30 cellular contexts compared by ENCODE assay signal in genomic region chr5:62681117-62681850, GRCh38.
"Had no signal": no experiment of that assay in that cellular context is flagged by ENCODE, and none has a peak within 500 bp of the region (broad histone marks: within the 10 kb centered on the region; RNA-seq: fewer than 3 reads in every experiment).

No MANE protein-coding gene starts in this region.

- H3K4me3 ChIP-seq: left ventricle myocardium inferior, lung, neural progenitor cell, prostate gland, smooth muscle cell, testis, thyroid gland, transverse colon, upper lobe of left lung, vagina had no signal

- H3K4me2 ChIP-seq: neural progenitor cell, smooth muscle cell had no signal

- H3K27me3 ChIP-seq: neural progenitor cell, neutrophil, testis, thyroid gland, transverse colon, upper lobe of left lung, vagina had no signal

- H3K27ac ChIP-seq: left ventricle myocardium inferior, neural progenitor cell, neutrophil, parathyroid adenoma, prostate gland, testis, thyroid gland, transverse colon, upper lobe of left lung, vagina had no signal

- ATAC-seq: natural killer cell; stimulated activated memory B cell treated with anti-CD40 and anti-IgM and Interleukin-4, amounts not matched to agents 10 μg/mL and 1 μg/mL and 100 μg/mL, for 72 hours; stimulated activated naive CD8-positive, alpha-beta T cell treated with anti-CD3 and anti-CD28 coated beads, Interleukin-15, amount 100 ng/mL, for 72 hours had no signal

- H3K4me1 ChIP-seq: neural progenitor cell, parathyroid adenoma, prostate gland, transverse colon, upper lobe of left lung, vagina had no signal

- FAIRE-seq: islet of Langerhans, kidney had no signal

- H3K79me2 ChIP-seq: parathyroid adenoma had no signal

- H3K9ac ChIP-seq: neural progenitor cell, parathyroid adenoma had no signal

- H3K9me3 ChIP-seq: neutrophil, prostate gland, testis, thyroid gland, vagina had no signal

- H2AFZ ChIP-seq: neural progenitor cell, parathyroid adenoma had no signal

- DNase-seq: hypothalamus; immature natural killer cell; kidney; left ventricle myocardium inferior; mesendoderm; naive B cell; natural killer cell; nephron progenitor cell; occipital lobe; retina; right cardiac atrium; stimulated activated CD4-positive, alpha-beta T cell treated with anti-CD3 and anti-CD28 coated beads, Interleukin-1b, Interleukin-23, amount 100 ng/mL, for 48 hours; stimulated activated CD4-positive, alpha-beta T cell treated with anti-CD3 and anti-CD28 coated beads, Interleukin-2, amount 100 ng/mL, for 48 hours; stimulated activated CD4-positive, alpha-beta T cell treated with anti-CD3 and anti-CD28 coated beads, Interleukin-4, amount 100 ng/mL, for 4 hours; stimulated activated CD8-positive, alpha-beta memory T cell treated with anti-CD3 and anti-CD28 coated beads, Interleukin-4, amount 100 ng/mL, for 48 hours; stimulated activated naive CD4-positive, alpha-beta T cell treated with Interleukin-2 at 50 U/mL for 16 hours; stimulated activated naive CD8-positive, alpha-beta T cell treated with anti-CD3 and anti-CD28 coated beads, Interleukin-15, amount 100 ng/mL, for 72 hours; testis; thyroid gland; transverse colon; upper lobe of left lung had no signal

- H3K36me3 ChIP-seq: left ventricle myocardium inferior, neural progenitor cell, neutrophil, prostate gland, thyroid gland, transverse colon, upper lobe of left lung, vagina had no signal
